Comparison of ENCODE assay signal across 8 cellular contexts in genomic region chr11:62678770-62679696, GRCh38. TPM values are rescaled to one million over a fixed set of nuclear protein-coding genes. Genes with fewer than 3 reads are reported as not detected.
DNase-seq lines count a peak whose midpoint lies in the region; ATAC-seq and TF ChIP-seq lines count a peak whose summit lies in the region.

TSS of gene UBXN1 (minus strand) at chr11:62679073. CDS start at chr11:62678923, 150 bp downstream.

- no peak for TF ChIP-seq CTCF in PC-3 (conservative IDR thresholded peaks at IDR 0.05; ENCODE audit: low read depth, low read length)

- H3F3A ChIP-seq in PC-3 (ENCODE audit: low read length, unreplicated experiment) = peaks cover 8% of the 10 kb centered on the region

- DNase-seq in Ammon's horn (ENCODE audit: low spot score) (peak; percentile 88), HuH-7.5 (ENCODE audit: low spot score) (peak; percentile 94), PC-3 (peak; percentile 86), activated T-cell treated with anti-CD3 and anti-CD28 coated beads for 4 hours (peak; percentile 80), epithelial cell of prostate (ENCODE audit: low read depth, low spot score) (no peak), mucosa of gallbladder (ENCODE audit: low spot score) (peak; percentile 92)
- DNase-seq in stimulated activated CD8-positive, alpha-beta memory T cell treated with anti-CD3 and anti-CD28 coated beads, Interleukin-4, amount 100 ng/mL, for 24 hours (ENCODE audit: low read depth) = peak; percentile 83

- no peaks in the 10 kb centered on the region for H4K20me1 ChIP-seq in PC-3 (ENCODE audit: low read length)

- peak within 1 kb of the TSS; percentile 53 for H3K27ac ChIP-seq in PC-3 (ENCODE audit: low read length)
- peak within 1 kb of the TSS; percentile 63 for H3K27ac ChIP-seq in epithelial cell of prostate

- H3K4me3 ChIP-seq in PC-3 (ENCODE audit: low read length) = peak within 1 kb of the TSS; percentile 98

- intact Hi-C loops in PC-3 (cut with micrococcal nuclease) = loop anchor here (5.0 kb wide), 1 partner anchor 48 kb away; the partner anchor contains the start of genes HNRNPUL2 and TTC9C

- CTCF ChIA-PET in PC-3 (lab: Charles Lee) = no interaction called here

- H3K79me2 ChIP-seq in PC-3 (ENCODE audit: low read length) = peaks cover 34% of the 10 kb centered on the region

- peak within 1 kb of the TSS; percentile 91 for H3K9ac ChIP-seq in PC-3 (ENCODE audit: low read length)

- no peaks in the 10 kb centered on the region for H3K9me2 ChIP-seq in PC-3 (replicated peaks; ENCODE audit: low read length)

- H3K4me1 ChIP-seq in PC-3 (ENCODE audit: insufficient read depth, low read length) = peaks cover 23% of the 10 kb centered on the region

- POLR2A ChIA-PET in PC-3 (lab: Charles Lee; ENCODE audit: unreplicated experiment) = no interaction called here

- H3K9me3 ChIP-seq in PC-3 (ENCODE audit: low read length) = no peaks in the 10 kb centered on the region

- ATAC-seq in GM19395 (IDR thresholded peaks at IDR 0.05; ENCODE audit: unreplicated experiment) = peak; percentile 84
- ATAC-seq in PC-3 = peak; percentile 62

- H3K36me3 ChIP-seq in PC-3 (ENCODE audit: low read depth, low read length) = peaks cover 4% of the 10 kb centered on the region

- H3K27me3 ChIP-seq in PC-3 (ENCODE audit: low read length) = no peaks in the 10 kb centered on the region

- TSS peak; percentile 82 for BruUV-seq in PC-3 (replicated peaks; lab: Mats Ljungman, UMichigan)

- H2AFZ ChIP-seq in PC-3 (ENCODE audit: low read length) = peak within 1 kb of the TSS; percentile 97

- H3K4me2 ChIP-seq in PC-3 (ENCODE audit: low read length) = peak within 1 kb of the TSS; percentile 94

RNA-seq across cellular contexts. Expression of gene UBXN1, which starts in this region (rescaled TPM):
- total RNA-seq in PC-3 (2014; rRNA removed) = 190 and 311 TPM in 2 replicates
- total RNA-seq in mucosa of gallbladder = 86.9 TPM
